16 cellular contexts compared by ENCODE assay signal in genomic region chr4:26804451-26804850, GRCh38. TPM values are rescaled to one million over a fixed set of nuclear protein-coding genes. Genes with fewer than 3 reads are reported as not detected.
A peak's percentile ranks its signal among the peaks of the same experiment; 100 is the strongest.
DNase-seq lines count a peak whose midpoint lies in the region; ATAC-seq, FAIRE-seq and TF ChIP-seq lines count a peak whose summit lies in the region.
"Had no signal": no experiment of that assay in that cellular context is flagged by ENCODE, and none has a peak within 500 bp of the region (broad histone marks: within the 10 kb centered on the region; RNA-seq: fewer than 3 reads in every experiment).

No MANE protein-coding gene starts in this region.

- H3K4me1 Mint-ChIP-seq in stimulated activated naive CD8-positive, alpha-beta T cell treated with anti-CD3 and anti-CD28 coated beads, Interleukin-15, amount 100 ng/mL, for 72 hours, result no peaks in the 10 kb centered on the region

- H3K36me3 ChIP-seq in esophagus muscularis mucosa (no peaks in the 10 kb centered on the region), rectal smooth muscle tissue (ENCODE audit: control insufficient read depth, insufficient read depth, low read length) (no peaks in the 10 kb centered on the region)

- TF ChIP-seq CTCF in esophagus muscularis mucosa (IDR thresholded peaks at IDR 0.05), result no peak

- no peaks in the 10 kb centered on the region for H3K9me3 Mint-ChIP-seq in stimulated activated naive CD8-positive, alpha-beta T cell treated with anti-CD3 and anti-CD28 coated beads, Interleukin-15, amount 100 ng/mL, for 72 hours
- H3K9me3 Mint-ChIP-seq: CD4-positive, alpha-beta T cell had no signal

- no peak overlapping the region for H3K9ac ChIP-seq in rectal smooth muscle tissue (ENCODE audit: low read length)

- H3K27ac ChIP-seq in esophagus muscularis mucosa (replicated peaks in 1 of 4) (no peak overlapping the region), rectal smooth muscle tissue (ENCODE audit: low read depth, low read length) (no peak overlapping the region)

- no peak for FAIRE-seq in frontal cortex (lab: Jason Lieb, UNC)
- FAIRE-seq: HepG2, HTR-8/SVneo had no signal

- H3K4me3 Mint-ChIP-seq in stimulated activated naive CD8-positive, alpha-beta T cell treated with anti-CD3 and anti-CD28 coated beads, Interleukin-15, amount 100 ng/mL, for 72 hours, result no peak overlapping the region
- H3K4me3 Mint-ChIP-seq: CD4-positive, alpha-beta T cell had no signal

- no peak overlapping the region for H3K27ac Mint-ChIP-seq in stimulated activated naive CD8-positive, alpha-beta T cell treated with anti-CD3 and anti-CD28 coated beads, Interleukin-15, amount 100 ng/mL, for 72 hours
- H3K27ac Mint-ChIP-seq: CD4-positive, alpha-beta T cell had no signal

- peaks cover 0 to 5% (median 0%) of the 10 kb centered on the region in 4 donors for H3K4me1 ChIP-seq in esophagus muscularis mucosa
- no peaks in the 10 kb centered on the region for H3K4me1 ChIP-seq in rectal smooth muscle tissue (ENCODE audit: control insufficient read depth, insufficient read depth, low read length)

- peak; percentile 46 for ATAC-seq in stimulated activated naive CD8-positive, alpha-beta T cell treated with anti-CD3 and anti-CD28 coated beads, Interleukin-15, amount 100 ng/mL, for 72 hours
- no peak for ATAC-seq in stimulated activated naive CD8-positive, alpha-beta T cell treated with anti-CD3 and anti-CD28 coated beads, Interleukin-15, Interleukin-2, amounts not matched to agents 100 U/mL and 50 U/mL, for 24 hours
- ATAC-seq in HG02840 (IDR thresholded peaks at IDR 0.05; ENCODE audit: low FRiP score, unreplicated experiment), result no peak
- ATAC-seq: HepG2 had no signal

- H3K9me3 ChIP-seq in esophagus muscularis mucosa, result no peaks in the 10 kb centered on the region

- DNase-seq in stimulated activated naive CD8-positive, alpha-beta T cell treated with anti-CD3 and anti-CD28 coated beads, Interleukin-15, amount 100 ng/mL, for 72 hours, result no peak
- DNase-seq in stimulated activated naive CD8-positive, alpha-beta T cell treated with anti-CD3 and anti-CD28 coated beads, Interleukin-15, Interleukin-2, amounts not matched to agents 100 U/mL and 50 U/mL, for 24 hours, result no peak
- DNase-seq in esophagus muscularis mucosa (ENCODE audit: extremely low spot score) (peak; percentile 47), NCI-H1048 (lab: John Stamatoyannopoulos, UW) (no peak), frontal cortex (ENCODE audit: low spot score in 2 of 2) (no peak)
- DNase-seq: 8988T; AML-193; C1 segment of cervical spinal cord; Calu3; CD4-positive, alpha-beta T cell; DMS 273 treated with DMSO at 0.1 percent for 48 hours; H7 had no signal

- TF ChIP-seq POLR2A in esophagus muscularis mucosa (IDR thresholded peaks at IDR 0.05; ENCODE audit: low read depth), result no peak

- H3K4me3 ChIP-seq in esophagus muscularis mucosa, result peak overlapping the region in 3 of 4 donors; percentile 1 to 15 (median 9)
- peak overlapping the region; percentile 1 for H3K4me3 ChIP-seq in rectal smooth muscle tissue (ENCODE audit: low read length)

- H3K27me3 Mint-ChIP-seq in stimulated activated naive CD8-positive, alpha-beta T cell treated with anti-CD3 and anti-CD28 coated beads, Interleukin-15, amount 100 ng/mL, for 72 hours, result no peaks in the 10 kb centered on the region
- H3K27me3 Mint-ChIP-seq: CD4-positive, alpha-beta T cell had no signal

- intact Hi-C loops in esophagus muscularis mucosa (cut with DNase I), result no loop called here

- H3K27me3 ChIP-seq in esophagus muscularis mucosa (no peaks in the 10 kb centered on the region), rectal smooth muscle tissue (ENCODE audit: control insufficient read depth, insufficient read depth, low read length) (no peaks in the 10 kb centered on the region)

- TF ChIP-seq EP300 in esophagus muscularis mucosa (IDR thresholded peaks at IDR 0.05), result no peak

- WGBS in esophagus muscularis mucosa, result 75% methylated on average over 26 of the region's 26 CpGs

RNA-seq across cellular contexts. Expression of gene STIM2, which starts 56.2 kb away (rescaled TPM):
- total RNA-seq in esophagus muscularis mucosa (10 to 100 TPM in 2 of 4 donors, 1 to 10 TPM in 2; 9.6 to 12.2 (median 10.1) TPM), frontal cortex (22.8 TPM)
